In the genomic region with DNA sequence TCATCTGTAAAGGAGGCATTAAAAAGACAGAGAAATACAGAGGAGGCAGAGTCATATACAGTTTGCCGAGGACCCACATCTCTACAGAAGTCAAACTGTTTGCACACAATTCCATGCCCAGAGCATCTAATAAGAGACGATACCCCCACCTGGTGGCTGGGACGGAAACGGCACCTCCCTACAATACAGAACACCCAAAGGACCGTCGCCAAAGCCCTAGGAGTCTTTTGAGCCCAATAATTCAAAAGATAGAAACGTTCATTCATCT, we compare ENCODE assay signal across 8 cellular contexts. TPM values are rescaled to one million over a fixed set of nuclear protein-coding genes. Genes with fewer than 3 reads are reported as not detected.
DNase-seq lines count a peak whose midpoint lies in the region; ATAC-seq and TF ChIP-seq lines count a peak whose summit lies in the region.

No MANE protein-coding gene starts in this region.

- no peak overlapping the region for H3K9ac ChIP-seq in HUES48 (ENCODE audit: low read depth, low read length)

- H3K4me1 Mint-ChIP-seq in endothelial cell (ENCODE audit: unreplicated experiment) = peaks cover 36% of the 10 kb centered on the region

- peaks cover 31% of the 10 kb centered on the region for H3K27me3 Mint-ChIP-seq in endothelial cell (ENCODE audit: unreplicated experiment)

- H3K4me1 ChIP-seq in HUES48 (ENCODE audit: control insufficient read depth, insufficient read depth, low read length) (peaks cover 31% of the 10 kb centered on the region), mononuclear cell (ENCODE audit: insufficient read depth, low read length) (peaks cover 35% of the 10 kb centered on the region)

- peaks cover 22% of the 10 kb centered on the region for H3K36me3 ChIP-seq in HUES48 (ENCODE audit: control insufficient read depth, insufficient read depth, low read length)

- peaks cover 22% of the 10 kb centered on the region for H3K36me3 Mint-ChIP-seq in endothelial cell (ENCODE audit: low read depth, unreplicated experiment)

- peak; percentile 17 for ATAC-seq in GM21447 (IDR thresholded peaks at IDR 0.05; ENCODE audit: unreplicated experiment)

- H3K4me3 Mint-ChIP-seq in endothelial cell (ENCODE audit: unreplicated experiment) = peak overlapping the region; percentile 90

- H3K27me3 ChIP-seq in HUES48 (ENCODE audit: control insufficient read depth, insufficient read depth, low read length) (no peaks in the 10 kb centered on the region), mononuclear cell (ENCODE audit: insufficient read depth, low read length) (no peaks in the 10 kb centered on the region)

- peak overlapping the region; percentile 97 for H3K27ac ChIP-seq in HUES48 (ENCODE audit: low read depth, low read length)

- H3K4me3 ChIP-seq in HUES48 (ENCODE audit: low read depth, low read length) = peak overlapping the region; percentile 65
- peak overlapping the region; percentile 100 for H3K4me3 ChIP-seq in mononuclear cell (ENCODE audit: low read length)

- H3K27ac Mint-ChIP-seq in endothelial cell (ENCODE audit: unreplicated experiment) = peak overlapping the region; percentile 84

- H3K9me3 ChIP-seq in HUES48 (ENCODE audit: control insufficient read depth, insufficient read depth, low read length) (no peaks in the 10 kb centered on the region), mononuclear cell (ENCODE audit: low read depth, low read length) (no peaks in the 10 kb centered on the region)

- no peaks in the 10 kb centered on the region for H3K9me3 Mint-ChIP-seq in endothelial cell (ENCODE audit: unreplicated experiment)

- peak; percentile 69 for TF ChIP-seq CTCF in endothelial cell (IDR thresholded peaks at IDR 0.05; ENCODE audit: unreplicated experiment)

- DNase-seq in COLO668 (lab: John Stamatoyannopoulos, UW; ENCODE audit: unreplicated experiment) = peak; percentile 88
- DNase-seq in NOMO-1 treated with DMSO at 0.1 percent for 48 hours (lab: John Stamatoyannopoulos, UW; ENCODE audit: unreplicated experiment) = peak; percentile 88
- peak; percentile 92 for DNase-seq in activated CD8-positive, alpha-beta memory T cell treated with anti-CD3 and anti-CD28 coated beads, Interleukin-2, amount 50 U/mL, for 1 hour (ENCODE audit: extremely low read depth)
- peak; percentile 82 for DNase-seq in endothelial cell (ENCODE audit: low spot score)
- peak; percentile 78 to 86 for DNase-seq in stimulated activated CD8-positive, alpha-beta memory T cell treated with anti-CD3 and anti-CD28 coated beads, Interleukin-2, amount 100 ng/mL, for 48 hours (ENCODE audit: low read depth in 2 of 2)

RNA-seq across cellular contexts. Expression of a gene that starts 0.7 kb away (rescaled TPM):
- 172 TPM for total RNA-seq in endothelial cell (ENCODE audit: unreplicated experiment)
- 21.5 TPM for total RNA-seq in mononuclear cell

RNA-seq across cellular contexts. Expression of a gene that starts 5.1 kb away (rescaled TPM):
- total RNA-seq in endothelial cell (ENCODE audit: unreplicated experiment) (10.2 TPM), mononuclear cell (676 TPM)

RNA-seq across cellular contexts. Expression of a gene that starts 20.6 kb away (rescaled TPM):
- total RNA-seq in endothelial cell (ENCODE audit: unreplicated experiment) = 32.4 TPM
- total RNA-seq in mononuclear cell = 21.9 TPM

RNA-seq across cellular contexts. Expression of a gene that starts 20.9 kb away (rescaled TPM):
- 31.7 TPM for total RNA-seq in endothelial cell (ENCODE audit: unreplicated experiment)
- 26.1 TPM for total RNA-seq in mononuclear cell

RNA-seq across cellular contexts. Expression of a gene that starts 24.0 kb away (rescaled TPM):
- total RNA-seq in endothelial cell (ENCODE audit: unreplicated experiment) = 2,151 TPM
- 71.4 TPM for total RNA-seq in mononuclear cell

Comparison
In these comparisons a context has a peak if more than half of its experiments do, and no peak if none do; other contexts are left out.
1. Peak in every context shown above with its lines: DNase-seq, ATAC-seq, H3K4me3 ChIP-seq and H3K27ac ChIP-seq.
2. RNA of a gene that starts 5.1 kb away (total RNA-seq): 676 TPM in mononuclear cell (single experiment); 10.2 TPM in endothelial cell (single experiment); every median in the first group is over 10 times any median in the second.